27 cellular contexts compared by ENCODE assay signal in genomic region chr10:85787393-85787792, GRCh38.
"Had no signal": no experiment of that assay in that cellular context is flagged by ENCODE, and none has a peak within 500 bp of the region (broad histone marks: within the 10 kb centered on the region; RNA-seq: fewer than 3 reads in every experiment).

No MANE protein-coding gene starts in this region.

- H3K36me3 ChIP-seq: ovary, stomach, thoracic aorta, thyroid gland, tibial nerve, upper lobe of left lung, vagina had no signal

- H3K27ac Mint-ChIP-seq: natural killer cell treated with Interleukin-12 subunit alpha and Interleukin-12 subunit beta and Interleukin-15 and Interleukin-18, amount 100 ng/mL, for 72 hours; progenitor cell of endocrine pancreas; stimulated activated effector memory CD8-positive, alpha-beta T cell treated with anti-CD3 and anti-CD28 coated beads, Interleukin-12 subunit alpha, Interleukin-12 subunit beta, amount 100 ng/mL, for 72 hours; stimulated activated naive B cell treated with anti-CD40 and anti-IgM and Interleukin-4, amounts not matched to agents 10 μg/mL and 1 μg/mL and 100 μg/mL, for 72 hours; stimulated activated naive CD8-positive, alpha-beta T cell treated with anti-CD3 and anti-CD28 coated beads, Interleukin-15, Interleukin-2, amounts not matched to agents 100 ng/mL and 50 ng/mL, for 24 hours had no signal

- H3K4me3 Mint-ChIP-seq: naive B cell; naive thymus-derived CD8-positive, alpha-beta T cell; natural killer cell treated with Interleukin-12 subunit alpha and Interleukin-12 subunit beta and Interleukin-15 and Interleukin-18, amount 100 ng/mL, for 72 hours; stimulated activated effector memory CD8-positive, alpha-beta T cell treated with anti-CD3 and anti-CD28 coated beads, Interleukin-12 subunit alpha, Interleukin-12 subunit beta, amount 100 ng/mL, for 72 hours; stimulated activated naive B cell treated with anti-CD40 and anti-IgM and Interleukin-4, amounts not matched to agents 10 μg/mL and 1 μg/mL and 100 μg/mL, for 72 hours; stimulated activated naive CD8-positive, alpha-beta T cell treated with anti-CD3 and anti-CD28 coated beads, Interleukin-15, Interleukin-2, amounts not matched to agents 100 ng/mL and 50 ng/mL, for 24 hours had no signal

- ATAC-seq: naive thymus-derived CD8-positive, alpha-beta T cell; natural killer cell treated with Interleukin-12 subunit alpha and Interleukin-12 subunit beta and Interleukin-15 and Interleukin-18, amount 100 ng/mL, for 72 hours; psoas muscle; right cardiac atrium; sciatic nerve; stimulated activated effector memory CD8-positive, alpha-beta T cell treated with anti-CD3 and anti-CD28 coated beads, Interleukin-12 subunit alpha, Interleukin-12 subunit beta, amount 100 ng/mL, for 72 hours; stimulated activated naive B cell treated with anti-CD40 and anti-IgM and Interleukin-4, amounts not matched to agents 10 μg/mL and 1 μg/mL and 100 μg/mL, for 72 hours had no signal

- H3K4me1 ChIP-seq: parathyroid adenoma, psoas muscle, vagina had no signal

- H3K4me1 Mint-ChIP-seq: naive B cell; naive thymus-derived CD8-positive, alpha-beta T cell; stimulated activated effector memory CD8-positive, alpha-beta T cell treated with anti-CD3 and anti-CD28 coated beads, Interleukin-12 subunit alpha, Interleukin-12 subunit beta, amount 100 ng/mL, for 72 hours; stimulated activated naive B cell treated with anti-CD40 and anti-IgM and Interleukin-4, amounts not matched to agents 10 μg/mL and 1 μg/mL and 100 μg/mL, for 72 hours had no signal

- H3K9ac ChIP-seq: parathyroid adenoma had no signal

- H3K9me3 ChIP-seq: ovary, psoas muscle, stomach, thoracic aorta, thyroid gland, tibial nerve, upper lobe of left lung, vagina had no signal

- H3K36me3 Mint-ChIP-seq: naive B cell; naive thymus-derived CD8-positive, alpha-beta T cell; natural killer cell treated with Interleukin-12 subunit alpha and Interleukin-12 subunit beta and Interleukin-15 and Interleukin-18, amount 100 ng/mL, for 72 hours; stimulated activated effector memory CD8-positive, alpha-beta T cell treated with anti-CD3 and anti-CD28 coated beads, Interleukin-12 subunit alpha, Interleukin-12 subunit beta, amount 100 ng/mL, for 72 hours; stimulated activated naive B cell treated with anti-CD40 and anti-IgM and Interleukin-4, amounts not matched to agents 10 μg/mL and 1 μg/mL and 100 μg/mL, for 72 hours had no signal

- H3K27me3 Mint-ChIP-seq: natural killer cell treated with Interleukin-12 subunit alpha and Interleukin-12 subunit beta and Interleukin-15 and Interleukin-18, amount 100 ng/mL, for 72 hours; stimulated activated naive CD8-positive, alpha-beta T cell treated with anti-CD3 and anti-CD28 coated beads, Interleukin-15, Interleukin-2, amounts not matched to agents 100 ng/mL and 50 ng/mL, for 24 hours had no signal

- H3K27ac ChIP-seq: ovary, parathyroid adenoma, psoas muscle, stomach, thoracic aorta, thyroid gland, tibial nerve, upper lobe of left lung, vagina had no signal

- H3K4me3 ChIP-seq: ovary, psoas muscle, stomach, thoracic aorta, thyroid gland, tibial nerve, upper lobe of left lung, vagina had no signal

- H3K27me3 ChIP-seq: ovary, stomach, thyroid gland, tibial nerve, upper lobe of left lung, vagina had no signal

- DNase-seq: naive B cell; naive thymus-derived CD8-positive, alpha-beta T cell; occipital lobe; ovary; posterior cingulate gyrus; psoas muscle; right cardiac atrium; small intestine; stimulated activated CD4-positive, alpha-beta T cell treated with anti-CD3 and anti-CD28 coated beads, Interleukin-15, amount 100 ng/mL, for 24 hours; stimulated activated CD4-positive, alpha-beta T cell treated with anti-CD3 and anti-CD28 coated beads, Interleukin-2, amount 100 ng/mL, for 24 hours; stimulated activated CD4-positive, alpha-beta T cell treated with anti-CD3 and anti-CD28 coated beads, Interleukin-2, amount 100 ng/mL, for 48 hours; stimulated activated CD4-positive, alpha-beta T cell treated with anti-CD3 and anti-CD28 coated beads, Interleukin-4, amount 100 ng/mL, for 24 hours; stimulated activated naive B cell treated with anti-CD40 and anti-IgM and Interleukin-4, amounts not matched to agents 10 μg/mL and 1 μg/mL and 100 μg/mL, for 72 hours; stimulated activated naive CD4-positive, alpha-beta T cell treated with Interleukin-2 at 50 U/mL for 16 hours; stomach; thyroid gland; trophoblast cell had no signal

- H3K9me3 Mint-ChIP-seq: naive thymus-derived CD8-positive, alpha-beta T cell; natural killer cell treated with Interleukin-12 subunit alpha and Interleukin-12 subunit beta and Interleukin-15 and Interleukin-18, amount 100 ng/mL, for 72 hours; stimulated activated effector memory CD8-positive, alpha-beta T cell treated with anti-CD3 and anti-CD28 coated beads, Interleukin-12 subunit alpha, Interleukin-12 subunit beta, amount 100 ng/mL, for 72 hours; stimulated activated naive B cell treated with anti-CD40 and anti-IgM and Interleukin-4, amounts not matched to agents 10 μg/mL and 1 μg/mL and 100 μg/mL, for 72 hours; stimulated activated naive CD8-positive, alpha-beta T cell treated with anti-CD3 and anti-CD28 coated beads, Interleukin-15, Interleukin-2, amounts not matched to agents 100 ng/mL and 50 ng/mL, for 24 hours had no signal
